Comparison of ENCODE assay signal across 8 cellular contexts in the genomic region with DNA sequence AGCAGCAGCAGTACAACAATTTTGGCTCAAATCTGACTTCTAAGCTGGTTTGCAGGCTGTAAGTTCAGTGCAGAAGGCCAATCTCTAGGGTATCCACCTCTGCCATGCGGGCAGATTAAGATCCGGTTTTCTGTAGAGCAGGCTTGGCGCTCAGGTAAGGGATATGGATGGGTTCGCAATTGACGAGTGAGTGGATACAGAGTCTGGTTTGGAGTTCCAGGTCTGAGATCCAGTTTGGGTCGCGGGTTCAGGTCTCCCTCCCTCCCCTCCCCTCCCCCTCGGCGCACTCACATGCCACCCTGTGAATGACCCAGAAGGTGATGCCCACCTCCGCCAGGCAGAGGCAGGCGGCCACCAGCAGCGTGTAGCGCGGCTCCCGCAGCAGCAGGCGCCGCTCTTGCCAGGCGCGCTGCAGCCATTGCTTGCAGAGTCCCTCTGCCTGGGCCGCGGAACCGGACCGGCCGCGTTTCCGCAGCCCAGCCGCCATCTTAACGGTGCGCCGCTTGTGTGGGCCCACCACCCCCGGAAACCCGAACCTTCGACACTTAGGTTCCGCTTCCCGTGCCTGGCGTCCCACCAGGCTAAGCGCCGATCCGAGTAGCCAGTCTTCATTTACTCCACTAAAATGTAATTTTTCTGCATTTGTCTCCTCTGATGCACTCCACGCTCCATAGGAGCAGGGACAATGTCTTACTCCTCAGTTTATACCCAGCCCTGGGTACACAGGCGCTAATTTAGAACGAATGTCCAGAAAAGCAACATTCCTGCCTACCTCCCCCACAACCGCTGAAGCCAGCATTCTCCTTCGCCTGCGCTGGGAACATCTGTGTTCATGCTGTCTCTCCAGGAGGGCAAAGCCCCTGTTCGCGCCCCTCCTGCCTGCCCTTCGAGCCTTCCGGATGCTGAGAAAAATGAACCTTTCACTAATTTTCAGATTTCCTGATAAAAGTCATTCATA. TPM values are rescaled to one million over a fixed set of nuclear protein-coding genes. Genes with fewer than 3 reads are reported as not detected.
DNase-seq lines count a peak whose midpoint lies in the region; ATAC-seq, FAIRE-seq and TF ChIP-seq lines count a peak whose summit lies in the region.

A gene (minus strand): TSS at position 509 of the 958 bp plus-strand sequence. CDS start 22 bp downstream, at position 487.

- no peaks in the 10 kb centered on the region for H3K9me3 Mint-ChIP-seq in nephron

- H3K27me3 Mint-ChIP-seq in nephron (ENCODE audit: low read depth): no peaks in the 10 kb centered on the region

- ATAC-seq in GM21515 (IDR thresholded peaks at IDR 0.05; ENCODE audit: unreplicated experiment): peak; percentile 49

- peak within 1 kb of the TSS; percentile 89 to 95 (median 94) for H3K27ac Mint-ChIP-seq in nephron

- no peak for TF ChIP-seq CTCF in D721Med (IDR thresholded peaks at IDR 0.05; ENCODE audit: insufficient read depth, missing control alignments)
- TF ChIP-seq CTCF in fibroblast of pulmonary artery (IDR thresholded peaks at IDR 0.05; ENCODE audit: low read length, missing control alignments): no peak
- no peak for TF ChIP-seq CTCF in nephron (IDR thresholded peaks at IDR 0.05; ENCODE audit: unreplicated experiment in 3 of 3)

- H3K4me3 Mint-ChIP-seq in nephron: peak within 1 kb of the TSS; percentile 93 to 98 (median 97)

- peaks cover 11% of the 10 kb centered on the region for H3K36me3 Mint-ChIP-seq in nephron (ENCODE audit: low read depth)

- FAIRE-seq in D721Med (lab: Jason Lieb, UNC): no peak

- H3K4me3 ChIP-seq in Jurkat, Clone E6-1 (ENCODE audit: low read length): peak within 1 kb of the TSS; percentile 71
- peak within 1 kb of the TSS; percentile 73 for H3K4me3 ChIP-seq in fibroblast of pulmonary artery (replicated peaks; ENCODE audit: low read depth, low read length)

- peaks cover 6% of the 10 kb centered on the region for H3K4me1 Mint-ChIP-seq in nephron

- DNase-seq in D721Med (ENCODE audit: insufficient read length, low spot score) (peak; percentile 78), RPMI8226 (peak; percentile 94), fibroblast of pulmonary artery (ENCODE audit: low read depth) (peak; percentile 93)
- DNase-seq in Jurkat, Clone E6-1 (ENCODE audit: low read depth, low spot score): peak; percentile 85
- peak; percentile 80 for DNase-seq in activated T-helper 9 cell treated with anti-CD3 and anti-CD28 coated beads, Interleukin-2, amount 50 U/mL, for 16 hours (ENCODE audit: low read depth)
- peak; percentile 81 for DNase-seq in stimulated activated naive CD4-positive, alpha-beta T cell treated with Interleukin-2 at 50 U/mL for 16 hours (lab: John Stamatoyannopoulos, UW)

RNA-seq across cellular contexts. Expression of the gene that starts here (rescaled TPM):
- polyA plus RNA-seq in Jurkat, Clone E6-1 (2012; ENCODE audit: insufficient read depth, insufficient read length): 77.9 TPM

Comparison
In these comparisons a context has a peak if more than half of its experiments do, and no peak if none do; other contexts are left out.
1. Peak in every context shown above with its lines: DNase-seq, ATAC-seq and H3K4me3 ChIP-seq.